16 cellular contexts compared by ENCODE assay signal in genomic region chr5:93681432-93681831, GRCh38. TPM values are rescaled to one million over a fixed set of nuclear protein-coding genes. Genes with fewer than 3 reads are reported as not detected.
DNase-seq lines count a peak whose midpoint lies in the region; ATAC-seq, FAIRE-seq and TF ChIP-seq lines count a peak whose summit lies in the region.
"Had no signal": no experiment of that assay in that cellular context is flagged by ENCODE, and none has a peak within 500 bp of the region (broad histone marks: within the 10 kb centered on the region; RNA-seq: fewer than 3 reads in every experiment).

No MANE protein-coding gene starts in this region.

- ATAC-seq in GM23338 = peak; percentile 28
- ATAC-seq in HG02885 (IDR thresholded peaks at IDR 0.05; ENCODE audit: poor library complexity, unreplicated experiment) = no peak

- H3K79me2 ChIP-seq in GM23338 (replicated peaks; ENCODE audit: insufficient read depth) = no peaks in the 10 kb centered on the region

- peaks cover 15% of the 10 kb centered on the region; the same call in 1 of the 2 replicates for H3K4me1 ChIP-seq in GM23338 (ENCODE audit: insufficient read depth)

- H3K27me3 Mint-ChIP-seq in GM23338 (ENCODE audit: insufficient read depth, low read depth, poor library complexity) (no peaks in the 10 kb centered on the region), glutamatergic neuron (ENCODE audit: unreplicated experiment) (no peaks in the 10 kb centered on the region)
- H3K27me3 Mint-ChIP-seq: activated CD4-positive, alpha-beta memory T cell treated with anti-CD3 and anti-CD28 coated beads, Interleukin-2, amount 10 ng/mL, durations not matched to agents 7 days and 5 days; central memory CD8-positive, alpha-beta T cell had no signal

- DNase-seq in GM23338 (ENCODE audit: low spot score) (peak; percentile 49), glutamatergic neuron (no peak), NCI-H2196 treated with DMSO at 0.1 percent for 48 hours (lab: John Stamatoyannopoulos, UW; ENCODE audit: unreplicated experiment) (no peak), NOMO-1 treated with dmso at 0.1 percent for 144 hours (lab: John Stamatoyannopoulos, UW; ENCODE audit: unreplicated experiment) (no peak)
- no peak for DNase-seq in activated effector memory CD4-positive, alpha-beta T cell treated with anti-CD3 and anti-CD28 coated beads, Interleukin-2, amount 50 U/mL, for 16 hours
- DNase-seq: activated CD4-positive, alpha-beta memory T cell treated with anti-CD3 and anti-CD28 coated beads, Interleukin-2, amount 10 ng/mL, durations not matched to agents 7 days and 5 days; activated gamma-delta T cell treated with Interleukin-2 at 50 U/mL for 16 hours; NCI-H1092 had no signal

- H4K20me1 ChIP-seq in GM23338 (replicated peaks; ENCODE audit: insufficient read depth) = no peaks in the 10 kb centered on the region

- H3K36me3 ChIP-seq in GM23338 (ENCODE audit: insufficient read depth) = no peaks in the 10 kb centered on the region
- H3K36me3 ChIP-seq: esophagus muscularis mucosa had no signal

- H3K4me2 ChIP-seq in GM23338 = no peak overlapping the region

- H3K27ac Mint-ChIP-seq in GM23338 (0 out of 2 replicates have a peak overlapping the region, but pooled peaks have one; percentile 6), glutamatergic neuron (ENCODE audit: unreplicated experiment) (no peak overlapping the region)
- H3K27ac Mint-ChIP-seq: activated CD4-positive, alpha-beta memory T cell treated with anti-CD3 and anti-CD28 coated beads, Interleukin-2, amount 10 ng/mL, durations not matched to agents 7 days and 5 days; T-helper 2 cell treated with Interferon-gamma antibody and Interleukin-4, amounts not matched to agents 5 μg/mL and 100 μg/mL, for 36 hours had no signal

- H3K36me3 Mint-ChIP-seq in GM23338 (ENCODE audit: low read depth) (no peaks in the 10 kb centered on the region), glutamatergic neuron (ENCODE audit: unreplicated experiment) (no peaks in the 10 kb centered on the region)

- H3K9me3 Mint-ChIP-seq in GM23338 (no peaks in the 10 kb centered on the region), glutamatergic neuron (ENCODE audit: unreplicated experiment) (peaks cover 1% of the 10 kb centered on the region)
- H3K9me3 Mint-ChIP-seq: activated CD4-positive, alpha-beta memory T cell treated with anti-CD3 and anti-CD28 coated beads, Interleukin-2, amount 10 ng/mL, durations not matched to agents 7 days and 5 days; central memory CD8-positive, alpha-beta T cell; T-helper 2 cell treated with Interferon-gamma antibody and Interleukin-4, amounts not matched to agents 5 μg/mL and 100 μg/mL, for 36 hours had no signal

- no peaks in the 10 kb centered on the region for H3K9me2 ChIP-seq in GM23338 (ENCODE audit: insufficient read depth)

- no peaks in the 10 kb centered on the region for H3K27me3 ChIP-seq in GM23338 (ENCODE audit: insufficient read depth)
- H3K27me3 ChIP-seq: esophagus muscularis mucosa had no signal

- H3K4me1 Mint-ChIP-seq in GM23338 (peaks cover 19% of the 10 kb centered on the region), glutamatergic neuron (ENCODE audit: low read depth, unreplicated experiment) (peaks cover 14% of the 10 kb centered on the region)
- H3K4me1 Mint-ChIP-seq: activated CD4-positive, alpha-beta memory T cell treated with anti-CD3 and anti-CD28 coated beads, Interleukin-2, amount 10 ng/mL, durations not matched to agents 7 days and 5 days; central memory CD8-positive, alpha-beta T cell had no signal

- no peak overlapping the region for H3K4me3 ChIP-seq in GM23338
- H3K4me3 ChIP-seq: esophagus muscularis mucosa had no signal

- H3K27ac ChIP-seq in 22Rv1 (no peak overlapping the region), GM23338 (ENCODE audit: low read depth) (0 out of 2 replicates have a peak overlapping the region, but pooled peaks have one; percentile 20)
- H3K27ac ChIP-seq: esophagus muscularis mucosa had no signal

- H3K4me3 Mint-ChIP-seq in GM23338 (no peak overlapping the region), glutamatergic neuron (ENCODE audit: unreplicated experiment) (no peak overlapping the region)
- H3K4me3 Mint-ChIP-seq: activated CD4-positive, alpha-beta memory T cell treated with anti-CD3 and anti-CD28 coated beads, Interleukin-2, amount 10 ng/mL, durations not matched to agents 7 days and 5 days; central memory CD8-positive, alpha-beta T cell; T-helper 2 cell treated with Interferon-gamma antibody and Interleukin-4, amounts not matched to agents 5 μg/mL and 100 μg/mL, for 36 hours had no signal

- no peaks in the 10 kb centered on the region for H3F3A ChIP-seq in GM23338 (replicated peaks; ENCODE audit: low read depth)

- FAIRE-seq in TTC549 (lab: Jason Lieb, UNC) = peak; percentile 19
- FAIRE-seq: H54, HTR-8/SVneo had no signal

- peak; percentile 25; the same call in 1 of the 2 replicates for TF ChIP-seq CTCF in 22Rv1 (IDR thresholded peaks at IDR 0.05)
- TF ChIP-seq CTCF in GM23338 (conservative IDR thresholded peaks at IDR 0.05; ENCODE audit: low read depth in 2 of 2) = peak; percentile 16 to 79; a peak in 2 of 4 replicates
- peak; percentile 65 for TF ChIP-seq CTCF in glutamatergic neuron (IDR thresholded peaks at IDR 0.05; ENCODE audit: partially characterized antibody, unreplicated experiment)

- 0 out of 2 replicates have a peak overlapping the region, but pooled peaks have one; percentile 24 for H2AFZ ChIP-seq in GM23338

TF ChIP-seq in GM23338, 12 proteins besides CTCF, POLR2A, EP300 and RAD21 (continues in another document):
- no peak for TF ChIP-seq ETS1 (IDR thresholded peaks at IDR 0.05)
- no peak for TF ChIP-seq ZNF331 (CRISPR knock-in tag; IDR thresholded peaks at IDR 0.05; ENCODE audit: low read depth)
- TF ChIP-seq, protein P1, sequence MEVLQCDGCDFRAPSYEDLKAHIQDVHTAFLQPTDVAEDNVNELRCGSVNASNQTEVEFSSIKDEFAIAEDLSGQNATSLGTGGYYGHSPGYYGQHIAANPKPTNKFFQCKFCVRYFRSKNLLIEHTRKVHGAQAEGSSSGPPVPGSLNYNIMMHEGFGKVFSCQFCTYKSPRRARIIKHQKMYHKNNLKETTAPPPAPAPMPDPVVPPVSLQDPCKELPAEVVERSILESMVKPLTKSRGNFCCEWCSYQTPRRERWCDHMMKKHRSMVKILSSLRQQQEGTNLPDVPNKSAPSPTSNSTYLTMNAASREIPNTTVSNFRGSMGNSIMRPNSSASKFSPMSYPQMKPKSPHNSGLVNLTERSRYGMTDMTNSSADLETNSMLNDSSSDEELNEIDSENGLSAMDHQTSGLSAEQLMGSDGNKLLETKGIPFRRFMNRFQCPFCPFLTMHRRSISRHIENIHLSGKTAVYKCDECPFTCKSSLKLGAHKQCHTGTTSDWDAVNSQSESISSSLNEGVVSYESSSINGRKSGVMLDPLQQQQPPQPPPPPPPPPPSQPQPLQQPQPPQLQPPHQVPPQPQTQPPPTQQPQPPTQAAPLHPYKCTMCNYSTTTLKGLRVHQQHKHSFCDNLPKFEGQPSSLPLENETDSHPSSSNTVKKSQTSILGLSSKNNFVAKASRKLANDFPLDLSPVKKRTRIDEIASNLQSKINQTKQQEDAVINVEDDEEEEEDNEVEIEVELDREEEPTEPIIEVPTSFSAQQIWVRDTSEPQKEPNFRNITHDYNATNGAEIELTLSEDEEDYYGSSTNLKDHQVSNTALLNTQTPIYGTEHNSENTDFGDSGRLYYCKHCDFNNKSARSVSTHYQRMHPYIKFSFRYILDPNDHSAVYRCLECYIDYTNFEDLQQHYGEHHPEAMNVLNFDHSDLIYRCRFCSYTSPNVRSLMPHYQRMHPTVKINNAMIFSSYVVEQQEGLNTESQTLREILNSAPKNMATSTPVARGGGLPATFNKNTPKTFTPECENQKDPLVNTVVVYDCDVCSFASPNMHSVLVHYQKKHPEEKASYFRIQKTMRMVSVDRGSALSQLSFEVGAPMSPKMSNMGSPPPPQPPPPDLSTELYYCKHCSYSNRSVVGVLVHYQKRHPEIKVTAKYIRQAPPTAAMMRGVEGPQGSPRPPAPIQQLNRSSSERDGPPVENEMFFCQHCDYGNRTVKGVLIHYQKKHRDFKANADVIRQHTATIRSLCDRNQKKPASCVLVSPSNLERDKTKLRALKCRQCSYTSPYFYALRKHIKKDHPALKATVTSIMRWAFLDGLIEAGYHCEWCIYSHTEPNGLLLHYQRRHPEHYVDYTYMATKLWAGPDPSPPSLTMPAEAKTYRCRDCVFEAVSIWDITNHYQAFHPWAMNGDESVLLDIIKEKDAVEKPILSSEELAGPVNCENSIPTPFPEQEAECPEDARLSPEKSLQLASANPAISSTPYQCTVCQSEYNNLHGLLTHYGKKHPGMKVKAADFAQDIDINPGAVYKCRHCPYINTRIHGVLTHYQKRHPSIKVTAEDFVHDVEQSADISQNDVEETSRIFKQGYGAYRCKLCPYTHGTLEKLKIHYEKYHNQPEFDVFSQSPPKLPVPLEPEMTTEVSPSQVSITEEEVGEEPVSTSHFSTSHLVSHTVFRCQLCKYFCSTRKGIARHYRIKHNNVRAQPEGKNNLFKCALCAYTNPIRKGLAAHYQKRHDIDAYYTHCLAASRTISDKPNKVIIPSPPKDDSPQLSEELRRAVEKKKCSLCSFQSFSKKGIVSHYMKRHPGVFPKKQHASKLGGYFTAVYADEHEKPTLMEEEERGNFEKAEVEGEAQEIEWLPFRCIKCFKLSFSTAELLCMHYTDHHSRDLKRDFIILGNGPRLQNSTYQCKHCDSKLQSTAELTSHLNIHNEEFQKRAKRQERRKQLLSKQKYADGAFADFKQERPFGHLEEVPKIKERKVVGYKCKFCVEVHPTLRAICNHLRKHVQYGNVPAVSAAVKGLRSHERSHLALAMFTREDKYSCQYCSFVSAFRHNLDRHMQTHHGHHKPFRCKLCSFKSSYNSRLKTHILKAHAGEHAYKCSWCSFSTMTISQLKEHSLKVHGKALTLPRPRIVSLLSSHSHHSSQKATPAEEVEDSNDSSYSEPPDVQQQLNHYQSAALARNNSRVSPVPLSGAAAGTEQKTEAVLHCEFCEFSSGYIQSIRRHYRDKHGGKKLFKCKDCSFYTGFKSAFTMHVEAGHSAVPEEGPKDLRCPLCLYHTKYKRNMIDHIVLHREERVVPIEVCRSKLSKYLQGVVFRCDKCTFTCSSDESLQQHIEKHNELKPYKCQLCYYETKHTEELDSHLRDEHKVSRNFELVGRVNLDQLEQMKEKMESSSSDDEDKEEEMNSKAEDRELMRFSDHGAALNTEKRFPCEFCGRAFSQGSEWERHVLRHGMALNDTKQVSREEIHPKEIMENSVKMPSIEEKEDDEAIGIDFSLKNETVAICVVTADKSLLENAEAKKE (CRISPR knock-in tag; IDR thresholded peaks at IDR 0.05) = no peak

RNA-seq across cellular contexts. Expression of gene POU5F2, which starts 60.0 kb away (rescaled TPM):
- 0.76 and 1.2 TPM in 2 replicates for total RNA-seq in GM23338 (2014; rRNA removed; shearing (Covaris generic))
- polyA plus RNA-seq in GM23338 (2016; fragmentation: Nextera tagmentation; extraction: Ambion mirVana) = 0.11 and 0.14 TPM in 2 replicates
- 1.5 TPM for total RNA-seq in glutamatergic neuron (ENCODE audit: unreplicated experiment)
